26 cellular contexts compared by ENCODE assay signal in genomic region chr7:96497567-96497966, GRCh38.
"Had no signal": no experiment of that assay in that cellular context is flagged by ENCODE, and none has a peak within 500 bp of the region (broad histone marks: within the 10 kb centered on the region; RNA-seq: fewer than 3 reads in every experiment).

No MANE protein-coding gene starts in this region.

- H3K27me3 ChIP-seq: brain microvascular endothelial cell, dorsolateral prefrontal cortex had no signal

- H3K27ac ChIP-seq: brain microvascular endothelial cell, coronary artery, dorsolateral prefrontal cortex had no signal

- DNase-seq: activated CD4-positive, alpha-beta T cell treated with anti-CD3 and anti-CD28 coated beads for 36 hours; activated CD4-positive, alpha-beta T cell treated with anti-CD3 and anti-CD28 coated beads, Interleukin-2, amount 50 U/mL, for 1 hour; activated CD4-positive, alpha-beta T cell treated with anti-CD3 and anti-CD28 coated beads, Interleukin-2, amount 50 U/mL, for 48 hours; activated CD4-positive, CD25-positive, alpha-beta regulatory T cell; activated CD4-positive, CD25-positive, alpha-beta regulatory T cell treated with anti-CD3 and anti-CD28 coated beads, Interleukin-2, amount 50 U/mL, for 72 hours; activated CD8-positive, alpha-beta memory T cell treated with anti-CD3 and anti-CD28 coated beads for 24 hours; activated CD8-positive, alpha-beta T cell treated with anti-CD3 and anti-CD28 coated beads for 36 hours; activated effector memory CD4-positive, alpha-beta T cell treated with Interleukin-2 at 50 U/mL for 16 hours; activated gamma-delta T cell treated with Interleukin-2 at 50 U/mL for 16 hours; activated naive CD4-positive, alpha-beta T cell treated with anti-CD3 and anti-CD28 coated beads, Interleukin-2, amount 50 U/mL, for 16 hours; activated naive CD4-positive, alpha-beta T cell treated with Interleukin-2 at 50 U/mL for 16 hours; activated T-cell treated with anti-CD3 and anti-CD28 coated beads, Interleukin-2, amount 50 U/mL, for 4 hours; amniotic stem cell; anterior cingulate cortex; brain microvascular endothelial cell; dorsolateral prefrontal cortex; effector memory CD4-positive, alpha-beta T cell; endodermal cell; foreskin fibroblast; head of caudate nucleus; T-helper 1 cell; T-helper 17 cell; T1000 had no signal

- H3K4me3 ChIP-seq: coronary artery, dorsolateral prefrontal cortex had no signal

- H3K36me3 ChIP-seq: brain microvascular endothelial cell had no signal

- ATAC-seq: activated CD4-positive, alpha-beta T cell treated with anti-CD3 and anti-CD28 coated beads for 36 hours; activated CD8-positive, alpha-beta T cell treated with anti-CD3 and anti-CD28 coated beads for 36 hours; activated T-cell treated with anti-CD3 and anti-CD28 coated beads, Interleukin-2, amount 50 U/mL, for 4 hours; activated T-helper 17 cell treated with anti-CD3 and anti-CD28 coated beads, Interleukin-2, amount 50 U/mL, for 72 hours; esophagus mucosa; T-helper 17 cell had no signal
